31 cellular contexts compared by ENCODE assay signal in genomic region chrX:133005616-133006015, GRCh38. TPM values are rescaled to one million over a fixed set of nuclear protein-coding genes. Genes with fewer than 3 reads are reported as not detected.
"Had no signal": no experiment of that assay in that cellular context is flagged by ENCODE, and none has a peak within 500 bp of the region (broad histone marks: within the 10 kb centered on the region; RNA-seq: fewer than 3 reads in every experiment).

No MANE protein-coding gene starts in this region.

- H2AFZ ChIP-seq: neural progenitor cell, parathyroid adenoma had no signal

- H3K4me1 Mint-ChIP-seq: naive B cell; naive thymus-derived CD4-positive, alpha-beta T cell; naive thymus-derived CD8-positive, alpha-beta T cell; natural killer cell; nephron; nephron progenitor cell; neural progenitor cell had no signal

- H3K27ac Mint-ChIP-seq: naive thymus-derived CD4-positive, alpha-beta T cell; naive thymus-derived CD8-positive, alpha-beta T cell; natural killer cell; natural killer cell treated with Interleukin-12 subunit alpha and Interleukin-12 subunit beta and Interleukin-15 and Interleukin-18, amount 100 ng/mL, for 72 hours; nephron; nephron progenitor cell; neural progenitor cell; progenitor cell of endocrine pancreas had no signal

- H3K4me3 Mint-ChIP-seq: naive B cell; naive thymus-derived CD4-positive, alpha-beta T cell; naive thymus-derived CD8-positive, alpha-beta T cell; natural killer cell; natural killer cell treated with Interleukin-12 subunit alpha and Interleukin-12 subunit beta and Interleukin-15 and Interleukin-18, amount 100 ng/mL, for 72 hours; nephron; nephron progenitor cell; neural crest cell; neural progenitor cell had no signal

- H3K36me3 Mint-ChIP-seq: naive thymus-derived CD4-positive, alpha-beta T cell; naive thymus-derived CD8-positive, alpha-beta T cell; natural killer cell had no signal

- H3K36me3 ChIP-seq: neural progenitor cell, neutrophil, ovary, pancreas, prostate gland, right atrium auricular region, right lobe of liver, sigmoid colon, spleen had no signal

- H3K27me3 ChIP-seq: neural progenitor cell, neutrophil, ovary, right lobe of liver, sigmoid colon, spleen had no signal

- H3K9me3 ChIP-seq: neutrophil, pancreas, prostate gland, psoas muscle, right lobe of liver, sigmoid colon had no signal

- H3K4me1 ChIP-seq: neural progenitor cell, pancreas, parathyroid adenoma, prostate gland, psoas muscle, right atrium auricular region, right lobe of liver, sigmoid colon, spleen had no signal

- H3K4me2 ChIP-seq: neural progenitor cell, smooth muscle cell had no signal

- FAIRE-seq: pancreas, small intestine had no signal

- H3K79me2 ChIP-seq: parathyroid adenoma had no signal

- H3K9ac ChIP-seq: neural progenitor cell, parathyroid adenoma had no signal

- H3K9me3 Mint-ChIP-seq: natural killer cell; natural killer cell treated with Interleukin-12 subunit alpha and Interleukin-12 subunit beta and Interleukin-15 and Interleukin-18, amount 100 ng/mL, for 72 hours had no signal

- DNase-seq: naive B cell; naive thymus-derived CD4-positive, alpha-beta T cell; natural killer cell; nucleus accumbens; occipital lobe; ovary; pancreas; posterior cingulate gyrus; psoas muscle; right cardiac atrium; right lobe of liver; sigmoid colon; small intestine; spleen; stimulated activated CD4-positive, alpha-beta T cell treated with anti-CD3 and anti-CD28 coated beads, Interleukin-12 subunit alpha, Interleukin-12 subunit beta, amount 100 ng/mL, for 4 hours; stimulated activated CD4-positive, alpha-beta T cell treated with anti-CD3 and anti-CD28 coated beads, Interleukin-15, amount 100 ng/mL, for 24 hours; stimulated activated CD4-positive, alpha-beta T cell treated with anti-CD3 and anti-CD28 coated beads, Interleukin-1b, Interleukin-23, amount 100 ng/mL, for 48 hours had no signal

- H3K27ac ChIP-seq: neural progenitor cell, neutrophil, ovary, pancreas, parathyroid adenoma, prostate gland, psoas muscle, right atrium auricular region, right lobe of liver, sigmoid colon, skin epidermis, spleen had no signal

- H3K4me3 ChIP-seq: neural progenitor cell, ovary, pancreas, prostate gland, psoas muscle, right atrium auricular region, right lobe of liver, sigmoid colon, skin epidermis, smooth muscle cell, spleen had no signal

RNA-seq across cellular contexts. Expression of gene HS6ST2, which starts 47.2 kb away (rescaled TPM):
- total RNA-seq: naive thymus-derived CD8-positive, alpha-beta T cell; natural killer cell; osteoblast had no signal
- polyA plus RNA-seq: naive thymus-derived CD4-positive, alpha-beta T cell; naive thymus-derived CD8-positive, alpha-beta T cell had no signal
